Comparison of ENCODE assay signal across 21 cellular contexts in genomic region chr10:44044549-44044948, GRCh38.
A peak's percentile ranks its signal among the peaks of the same experiment; 100 is the strongest.
DNase-seq lines count a peak whose midpoint lies in the region; ATAC-seq and TF ChIP-seq lines count a peak whose summit lies in the region.
"Had no signal": no experiment of that assay in that cellular context is flagged by ENCODE, and none has a peak within 500 bp of the region (broad histone marks: within the 10 kb centered on the region; RNA-seq: fewer than 3 reads in every experiment).

No MANE protein-coding gene starts in this region.

- peaks cover 0 to 28% of the 10 kb centered on the region in 2 experiments; a peak in 2 of 4 replicates for H3K4me1 ChIP-seq in SK-N-SH (ENCODE audit: control insufficient read depth in 1 of 2, insufficient read depth in 2 of 2, low read depth in 1 of 2, low read length in 1 of 2)
- peaks cover 0 to 43% (median 16%) of the 10 kb centered on the region in 3 donors for H3K4me1 ChIP-seq in gastroesophageal sphincter
- H3K4me1 ChIP-seq in neural progenitor cell, result peaks cover 20% of the 10 kb centered on the region
- peaks cover 9 to 17% (median 11%) of the 10 kb centered on the region in 4 donors for H3K4me1 ChIP-seq in transverse colon

- TF ChIP-seq POLR2A in gastroesophageal sphincter (IDR thresholded peaks at IDR 0.05), result no peak
- no peak for TF ChIP-seq POLR2A in transverse colon (IDR thresholded peaks at IDR 0.05)

- DNase-seq in SK-N-SH (peak; percentile 49), neural progenitor cell (ENCODE audit: low spot score) (no peak), transverse colon (no peak), NCI-H226 (no peak), EL (no peak)
- DNase-seq: activated CD4-positive, alpha-beta T cell treated with anti-CD3 and anti-CD28 coated beads, Interleukin-2, amount 10 ng/mL, durations not matched to agents 7 days and 5 days; activated naive CD4-positive, alpha-beta T cell treated with anti-CD3 and anti-CD28 coated beads, Interleukin-2, amount 10 ng/mL, durations not matched to agents 7 days and 5 days; amygdala; central memory CD4-positive, alpha-beta T cell; GF-D8; left colon; mesendoderm; natural killer cell; NCI-H1417; NCI-H2081 treated with DMSO at 0.1 percent for 48 hours; NCI-H446; OCI-M1; T-helper 9 cell had no signal

- 60% methylated on average over 10 of the region's 10 CpGs for WGBS in SK-N-SH (ENCODE audit: low lambda C conversion rate)
- 63% methylated on average over 2 of the region's 10 CpGs; no CpG with 5 or more reads in 1 of the 2 donors for WGBS in gastroesophageal sphincter (ENCODE audit: low coverage in 1 of 2), 2 donors
- 84% methylated on average over 10 of the region's 10 CpGs; no CpG with 5 or more reads in 1 of the 2 donors for WGBS in transverse colon (ENCODE audit: low coverage in 1 of 2), 2 donors

- CTCF ChIA-PET in SK-N-SH (lab: Yijun Ruan, JAX), result interaction anchor here (0.6 to 5.8 kb wide), 7 partner anchors 10 to 814 kb away, joined by 3 to 41 read pairs (median 4); no protein-coding TSS in a partner anchor

- in situ Hi-C loops in transverse colon (cut with MboI; ENCODE audit: low pct_ligation_motif_present in 1 of 4, low pct_unique_long_range_greater_than_20kb in 1 of 4, low sequenced_read_pairs in 3 of 4), result loop anchor here in 2 of 4 donors (25.0 kb wide), 2 partner anchors 357 to 818 kb away; no protein-coding TSS in a partner anchor

- H3K79me2 ChIP-seq in SK-N-SH (ENCODE audit: insufficient read depth) (no peaks in the 10 kb centered on the region), neural progenitor cell (ENCODE audit: low read depth) (no peaks in the 10 kb centered on the region)

- no peak overlapping the region for H3K4me3 Mint-ChIP-seq in neural progenitor cell
- H3K4me3 Mint-ChIP-seq: activated CD4-positive, alpha-beta T cell treated with anti-CD3 and anti-CD28 coated beads, Interleukin-2, amount 10 ng/mL, durations not matched to agents 7 days and 5 days; activated naive CD4-positive, alpha-beta T cell treated with anti-CD3 and anti-CD28 coated beads, Interleukin-2, amount 10 ng/mL, durations not matched to agents 7 days and 5 days; natural killer cell had no signal

- H3K9ac ChIP-seq in SK-N-SH, result no peak overlapping the region
- no peak overlapping the region for H3K9ac ChIP-seq in neural progenitor cell

- intact Hi-C loops in transverse colon (cut with DNase I; ENCODE audit: low total_unique reads), result no loop called here

- no peaks in the 10 kb centered on the region for H4K20me1 ChIP-seq in SK-N-SH (ENCODE audit: insufficient read depth)
- no peaks in the 10 kb centered on the region for H4K20me1 ChIP-seq in neural progenitor cell (ENCODE audit: low read depth)

- no peak overlapping the region for H3K4me2 ChIP-seq in SK-N-SH
- H3K4me2 ChIP-seq in neural progenitor cell, result no peak overlapping the region

- H3K36me3 ChIP-seq in SK-N-SH (replicated peaks in 1 of 2; ENCODE audit: control insufficient read depth in 1 of 2, insufficient read depth in 2 of 2, low read length in 1 of 2) (no peaks in the 10 kb centered on the region), gastroesophageal sphincter (no peaks in the 10 kb centered on the region), neural progenitor cell (no peaks in the 10 kb centered on the region), transverse colon (no peaks in the 10 kb centered on the region)

- TF ChIP-seq CTCF in SK-N-SH (IDR thresholded peaks at IDR 0.05) (no peak), gastroesophageal sphincter (IDR thresholded peaks at IDR 0.05) (no peak), neural progenitor cell (IDR thresholded peaks at IDR 0.05) (peak; percentile 8), transverse colon (IDR thresholded peaks at IDR 0.05) (no peak)

- H3K27ac ChIP-seq in SK-N-SH (ENCODE audit: low read depth in 2 of 2, low read length in 1 of 2) (peak overlapping the region in 1 of 2 experiments; percentile 86; a peak in 2 of 4 replicates), gastroesophageal sphincter (peak overlapping the region in 3 of 4 donors; percentile 31 to 51 (median 38)), neural progenitor cell (no peak overlapping the region), transverse colon (peak overlapping the region in 3 of 4 donors; percentile 26 to 45 (median 29))

- no peak overlapping the region for H2AFZ ChIP-seq in SK-N-SH (ENCODE audit: low read depth)
- peak overlapping the region; percentile 12 for H2AFZ ChIP-seq in neural progenitor cell (replicated peaks)

- H3K4me3 ChIP-seq in SK-N-SH (ENCODE audit: low read depth in 2 of 2, low read length in 1 of 2) (no peak overlapping the region), gastroesophageal sphincter (no peak overlapping the region), neural progenitor cell (no peak overlapping the region), transverse colon (no peak overlapping the region)

- H3K27me3 Mint-ChIP-seq in neural progenitor cell (ENCODE audit: insufficient read depth, low read depth), result no peaks in the 10 kb centered on the region

- TF ChIP-seq RAD21 in SK-N-SH (IDR thresholded peaks at IDR 0.05; ENCODE audit: low read length), result peak; percentile 23; the same call in 1 of the 2 replicates

- POLR2A ChIA-PET in SK-N-SH (lab: Yijun Ruan, JAX), result no interaction called here

- peaks cover 2% of the 10 kb centered on the region for H3K36me3 Mint-ChIP-seq in neural progenitor cell
- H3K36me3 Mint-ChIP-seq: activated naive CD4-positive, alpha-beta T cell treated with anti-CD3 and anti-CD28 coated beads, Interleukin-2, amount 10 ng/mL, durations not matched to agents 7 days and 5 days; natural killer cell had no signal

- no peaks in the 10 kb centered on the region for H3F3A ChIP-seq in SK-N-SH (replicated peaks; ENCODE audit: insufficient read depth)
- no peaks in the 10 kb centered on the region for H3F3A ChIP-seq in neural progenitor cell (ENCODE audit: low read depth)

- H3K27me3 ChIP-seq in SK-N-SH (ENCODE audit: insufficient read depth) (no peaks in the 10 kb centered on the region), gastroesophageal sphincter (no peaks in the 10 kb centered on the region), neural progenitor cell (no peaks in the 10 kb centered on the region), transverse colon (no peaks in the 10 kb centered on the region)

- no peaks in the 10 kb centered on the region for H3K9me2 ChIP-seq in SK-N-SH

- ATAC-seq in SK-N-SH treated with all-trans-retinoic acid at 6 μM for 48 hours (no peak; the same call in 2 of the 3 replicates), gastroesophageal sphincter (no peak), GM21723 (IDR thresholded peaks at IDR 0.05; ENCODE audit: unreplicated experiment) (no peak)
- ATAC-seq: left colon, natural killer cell had no signal

- peaks cover 5% of the 10 kb centered on the region for H3K9me3 Mint-ChIP-seq in neural progenitor cell
- H3K9me3 Mint-ChIP-seq: activated CD4-positive, alpha-beta T cell treated with anti-CD3 and anti-CD28 coated beads, Interleukin-2, amount 10 ng/mL, durations not matched to agents 7 days and 5 days; activated naive CD4-positive, alpha-beta T cell treated with anti-CD3 and anti-CD28 coated beads, Interleukin-2, amount 10 ng/mL, durations not matched to agents 7 days and 5 days; natural killer cell had no signal

- TF ChIP-seq EP300 in SK-N-SH (IDR thresholded peaks at IDR 0.05; ENCODE audit: borderline replicate concordance in 1 of 2, low read depth in 1 of 2, low read length in 1 of 2), result no peak
- TF ChIP-seq EP300 in gastroesophageal sphincter (IDR thresholded peaks at IDR 0.05), result no peak
- TF ChIP-seq EP300 in transverse colon (IDR thresholded peaks at IDR 0.05; ENCODE audit: low read depth), result no peak

- peaks cover 17% of the 10 kb centered on the region for H3K4me1 Mint-ChIP-seq in neural progenitor cell
- H3K4me1 Mint-ChIP-seq: activated CD4-positive, alpha-beta T cell treated with anti-CD3 and anti-CD28 coated beads, Interleukin-2, amount 10 ng/mL, durations not matched to agents 7 days and 5 days; activated naive CD4-positive, alpha-beta T cell treated with anti-CD3 and anti-CD28 coated beads, Interleukin-2, amount 10 ng/mL, durations not matched to agents 7 days and 5 days; natural killer cell had no signal

- H3K27ac Mint-ChIP-seq in neural progenitor cell, result no peak overlapping the region
- H3K27ac Mint-ChIP-seq: activated CD4-positive, alpha-beta T cell treated with anti-CD3 and anti-CD28 coated beads, Interleukin-2, amount 10 ng/mL, durations not matched to agents 7 days and 5 days; activated naive CD4-positive, alpha-beta T cell treated with anti-CD3 and anti-CD28 coated beads, Interleukin-2, amount 10 ng/mL, durations not matched to agents 7 days and 5 days; natural killer cell had no signal

- no peaks in the 10 kb centered on the region for H3K9me3 ChIP-seq in SK-N-SH
- H3K9me3 ChIP-seq in gastroesophageal sphincter, result peaks cover 0 to 5% (median 0%) of the 10 kb centered on the region in 3 donors
- no peaks in the 10 kb centered on the region for H3K9me3 ChIP-seq in neural progenitor cell (ENCODE audit: low read depth)
- no peaks in the 10 kb centered on the region for H3K9me3 ChIP-seq in transverse colon

TF ChIP-seq in SK-N-SH, 30 proteins besides CTCF, POLR2A, EP300 and RAD21 (continues in another document):
- TF ChIP-seq YY1 (IDR thresholded peaks at IDR 0.05; ENCODE audit: low read depth) (no peak), NFIC (IDR thresholded peaks at IDR 0.05; ENCODE audit: borderline replicate concordance) (no peak), FOXM1 (IDR thresholded peaks at IDR 0.05; ENCODE audit: low read depth) (no peak), FOSL2 (IDR thresholded peaks at IDR 0.05; ENCODE audit: borderline replicate concordance, low read depth) (no peak), RFX5 (IDR thresholded peaks at IDR 0.05; ENCODE audit: low read length) (no peak)

TF ChIP-seq in SK-N-SH treated with all-trans-retinoic acid at 6 μM for 48 hours, 23 proteins besides CTCF, POLR2A, EP300 and RAD21 (continues in another document):
- TF ChIP-seq OSR1 (CRISPR knock-in tag; IDR thresholded peaks at IDR 0.05) (no peak), ZNF70 (CRISPR knock-in tag; IDR thresholded peaks at IDR 0.05) (no peak), ZNF8 (CRISPR knock-in tag; IDR thresholded peaks at IDR 0.05) (no peak), ZNF565 (CRISPR knock-in tag; conservative IDR thresholded peaks at IDR 0.05; ENCODE audit: low read depth) (no peak), PATZ1 (CRISPR knock-in tag; IDR thresholded peaks at IDR 0.05; ENCODE audit: borderline replicate concordance) (no peak)
